In the genomic region with DNA sequence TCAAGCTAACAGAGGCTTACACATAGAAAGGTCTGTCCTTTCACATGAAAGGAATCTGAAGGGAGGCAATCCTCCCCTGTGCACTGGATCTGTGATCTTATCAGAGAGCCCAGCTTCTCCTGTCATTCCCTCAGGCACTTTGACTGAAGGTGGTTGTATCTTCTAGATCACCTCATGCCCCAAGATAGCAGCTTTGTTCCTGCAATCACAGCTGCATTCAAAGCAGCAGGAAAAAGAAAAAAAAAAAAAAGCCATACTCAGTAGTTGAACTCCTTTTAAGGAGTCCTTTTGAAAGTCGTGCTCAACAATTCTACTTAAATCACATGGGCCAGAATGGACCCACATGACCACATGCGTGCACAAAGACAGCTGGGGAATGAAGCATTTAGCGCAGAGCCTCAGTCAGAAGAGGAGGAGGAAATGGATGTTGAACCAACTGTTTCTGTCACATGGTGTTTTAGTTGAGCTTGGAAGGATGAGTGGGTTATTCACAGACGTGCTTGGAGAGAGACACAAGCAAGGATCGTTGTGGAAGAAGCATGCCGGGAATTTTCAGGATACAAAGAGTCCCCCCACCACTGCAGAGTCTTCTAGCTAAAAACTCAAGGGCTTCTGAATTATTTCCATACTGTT, we compare ENCODE assay signal across 19 cellular contexts. TPM values are rescaled to one million over a fixed set of nuclear protein-coding genes. Genes with fewer than 3 reads are reported as not detected.
DNase-seq lines count a peak whose midpoint lies in the region; ATAC-seq, FAIRE-seq and TF ChIP-seq lines count a peak whose summit lies in the region.
"Had no signal": no experiment of that assay in that cellular context is flagged by ENCODE, and none has a peak within 500 bp of the region (broad histone marks: within the 10 kb centered on the region; RNA-seq: fewer than 3 reads in every experiment).

No MANE protein-coding gene starts in this region.

- H3K36me3 Mint-ChIP-seq in astrocyte (ENCODE audit: low read depth, unreplicated experiment) (no peaks in the 10 kb centered on the region), osteocyte (ENCODE audit: unreplicated experiment) (no peaks in the 10 kb centered on the region)
- H3K36me3 Mint-ChIP-seq: activated CD4-positive, alpha-beta memory T cell treated with anti-CD3 and anti-CD28 coated beads for 36 hours had no signal

- peaks cover 29% of the 10 kb centered on the region for H3K4me1 Mint-ChIP-seq in astrocyte (ENCODE audit: low read depth, unreplicated experiment)
- H3K4me1 Mint-ChIP-seq in osteocyte (ENCODE audit: unreplicated experiment) = peaks cover 37% of the 10 kb centered on the region
- H3K4me1 Mint-ChIP-seq: central memory CD8-positive, alpha-beta T cell had no signal

- H3K27me3 ChIP-seq in GM23248 (replicated peaks; ENCODE audit: insufficient read depth) (no peaks in the 10 kb centered on the region), astrocyte (ENCODE audit: insufficient read depth, low read length) (no peaks in the 10 kb centered on the region), right atrium auricular region (no peaks in the 10 kb centered on the region)

- in situ Hi-C loops in GM23248 (cut with MboI) = no loop called here

- H3K4me3 ChIP-seq in GM23248 (no peak overlapping the region), astrocyte (ENCODE audit: insufficient read depth, low read depth, low read length) (no peak overlapping the region), right atrium auricular region (no peak overlapping the region)
- H3K4me3 ChIP-seq: mucosa of descending colon had no signal

- H3K4me3 Mint-ChIP-seq in astrocyte (ENCODE audit: unreplicated experiment) = no peak overlapping the region
- H3K4me3 Mint-ChIP-seq in osteocyte (ENCODE audit: unreplicated experiment) = no peak overlapping the region
- H3K4me3 Mint-ChIP-seq: activated CD4-positive, alpha-beta memory T cell treated with anti-CD3 and anti-CD28 coated beads for 36 hours; activated naive CD8-positive, alpha-beta T cell treated with anti-CD3 and anti-CD28 coated beads, Interleukin-2, amount 50 U/mL, for 24 hours; central memory CD8-positive, alpha-beta T cell had no signal

- H3K9me3 Mint-ChIP-seq in astrocyte (ENCODE audit: unreplicated experiment) (peaks cover 3% of the 10 kb centered on the region), osteocyte (ENCODE audit: unreplicated experiment) (no peaks in the 10 kb centered on the region)
- H3K9me3 Mint-ChIP-seq: activated CD4-positive, alpha-beta memory T cell treated with anti-CD3 and anti-CD28 coated beads for 36 hours; activated naive CD8-positive, alpha-beta T cell treated with anti-CD3 and anti-CD28 coated beads, Interleukin-2, amount 50 U/mL, for 24 hours; central memory CD8-positive, alpha-beta T cell had no signal

- H4K20me1 ChIP-seq in GM23248 (ENCODE audit: insufficient read depth) (no peaks in the 10 kb centered on the region), astrocyte (ENCODE audit: insufficient read depth, low read length) (no peaks in the 10 kb centered on the region)

- 24 to 30% methylated on average over 6 of the region's 6 CpGs for WGBS in GM23248 (ENCODE audit: low coverage in 1 of 2, low lambda C conversion rate in 2 of 2, missing lambda C conversion rate in 2 of 2), 2 experiments

- H3K4me1 ChIP-seq in GM23248 (ENCODE audit: insufficient read depth) = no peaks in the 10 kb centered on the region
- H3K4me1 ChIP-seq in astrocyte (ENCODE audit: insufficient read depth, low read length) = peaks cover 4% of the 10 kb centered on the region
- H3K4me1 ChIP-seq in right atrium auricular region = peaks cover 0 to 10% of the 10 kb centered on the region in 2 donors

- TF ChIP-seq CTCF in astrocyte (IDR thresholded peaks at IDR 0.05; ENCODE audit: insufficient read depth, low read depth, low read length) (no peak), right atrium auricular region (IDR thresholded peaks at IDR 0.05) (no peak), osteocyte (IDR thresholded peaks at IDR 0.05) (no peak)

- ATAC-seq in HG03280 (IDR thresholded peaks at IDR 0.05; ENCODE audit: unreplicated experiment) (no peak), HG03469 (IDR thresholded peaks at IDR 0.05; ENCODE audit: unreplicated experiment) (no peak)
- ATAC-seq: activated naive CD8-positive, alpha-beta T cell treated with anti-CD3 and anti-CD28 coated beads, Interleukin-2, amount 50 U/mL, for 24 hours; mucosa of descending colon had no signal

- H3K9ac ChIP-seq in GM23248 (no peak overlapping the region), astrocyte (ENCODE audit: low read length) (no peak overlapping the region)

- H3K27me3 Mint-ChIP-seq in astrocyte (ENCODE audit: low read depth, unreplicated experiment) (no peaks in the 10 kb centered on the region), osteocyte (ENCODE audit: unreplicated experiment) (no peaks in the 10 kb centered on the region)
- H3K27me3 Mint-ChIP-seq: central memory CD8-positive, alpha-beta T cell had no signal

- H3K9me2 ChIP-seq in GM23248 (ENCODE audit: insufficient read depth) = no peaks in the 10 kb centered on the region

- H3K27ac ChIP-seq in GM23248 (no peak overlapping the region), astrocyte (ENCODE audit: low read depth, low read length) (no peak overlapping the region), right atrium auricular region (peak overlapping the region in 1 of 2 donors; percentile 11)

- H3K27ac Mint-ChIP-seq in astrocyte (ENCODE audit: unreplicated experiment) = peak overlapping the region; percentile 20
- peak overlapping the region; percentile 52 for H3K27ac Mint-ChIP-seq in osteocyte (ENCODE audit: unreplicated experiment)
- H3K27ac Mint-ChIP-seq: activated CD4-positive, alpha-beta memory T cell treated with anti-CD3 and anti-CD28 coated beads for 36 hours; activated naive CD8-positive, alpha-beta T cell treated with anti-CD3 and anti-CD28 coated beads, Interleukin-2, amount 50 U/mL, for 24 hours had no signal

- 0 out of 2 replicates have a peak overlapping the region, but pooled peaks have one; percentile 12 for H2AFZ ChIP-seq in GM23248
- peak overlapping the region; percentile 61 for H2AFZ ChIP-seq in astrocyte (ENCODE audit: low read depth, low read length)

- H3K79me2 ChIP-seq in GM23248 (ENCODE audit: insufficient read depth) (no peaks in the 10 kb centered on the region), astrocyte (ENCODE audit: insufficient read depth, low read length) (no peaks in the 10 kb centered on the region)

- no peaks in the 10 kb centered on the region for H3F3A ChIP-seq in GM23248 (ENCODE audit: insufficient read depth)

- H3K4me2 ChIP-seq in GM23248 (ENCODE audit: unreplicated experiment) = no peak overlapping the region
- no peak overlapping the region for H3K4me2 ChIP-seq in astrocyte (ENCODE audit: low read length)

- H3K36me3 ChIP-seq in GM23248 (ENCODE audit: low read depth) (no peaks in the 10 kb centered on the region), astrocyte (ENCODE audit: insufficient read depth, low read length) (no peaks in the 10 kb centered on the region), right atrium auricular region (no peaks in the 10 kb centered on the region)

- DNase-seq in GM23248 (no peak), astrocyte (ENCODE audit: low read depth) (no peak), right atrium auricular region (ENCODE audit: low spot score) (peak; percentile 30), osteocyte (ENCODE audit: extremely low spot score, unreplicated experiment) (no peak), urothelium cell line (ENCODE audit: low spot score) (no peak), COLO668 (lab: John Stamatoyannopoulos, UW; ENCODE audit: unreplicated experiment) (no peak)
- DNase-seq: activated CD4-positive, alpha-beta memory T cell treated with anti-CD3 and anti-CD28 coated beads for 36 hours; activated naive CD8-positive, alpha-beta T cell treated with anti-CD3 and anti-CD28 coated beads, Interleukin-2, amount 50 U/mL, for 24 hours; activated T-cell treated with anti-CD3 and anti-CD28 coated beads, Interleukin-2, amount 50 U/mL, for 48 hours; AML-193; kidney; mucosa of descending colon; NCI-H187; NCI-H510A; stimulated activated CD4-positive, alpha-beta T cell treated with anti-CD3 and anti-CD28 coated beads, Interleukin-15, amount 100 ng/mL, for 24 hours had no signal

- FAIRE-seq in astrocyte (lab: Jason Lieb, UNC) (no peak), urothelium cell line (lab: Jason Lieb, UNC) (no peak)
- FAIRE-seq: kidney, TTC549 had no signal

- H3K9me3 ChIP-seq in GM23248 (ENCODE audit: low read depth) = no peaks in the 10 kb centered on the region
- no peaks in the 10 kb centered on the region for H3K9me3 ChIP-seq in astrocyte (ENCODE audit: insufficient read depth, low read depth, low read length)
- H3K9me3 ChIP-seq in right atrium auricular region = no peaks in the 10 kb centered on the region
- H3K9me3 ChIP-seq: mucosa of descending colon had no signal

RNA-seq across cellular contexts. Expression of gene PFKP, which starts 13.0 kb away (rescaled TPM):
- 137 and 159 TPM in 2 replicates for total RNA-seq in GM23248 (2014; rRNA removed; shearing (Covaris generic))
- polyA plus RNA-seq in GM23248 (2016; fragmentation: Nextera tagmentation; extraction: Ambion mirVana) = 133 TPM in 2 replicates
- total RNA-seq in astrocyte (356 and 361 TPM in 2 replicates), right atrium auricular region (100 to 1,000 TPM in 1 of 2 donors, 10 to 100 TPM in 1; 55.2 to 119 TPM), osteocyte (150 and 158 TPM in 2 replicates)
